Comparison of ENCODE assay signal across 6 cellular contexts in the genomic region with DNA sequence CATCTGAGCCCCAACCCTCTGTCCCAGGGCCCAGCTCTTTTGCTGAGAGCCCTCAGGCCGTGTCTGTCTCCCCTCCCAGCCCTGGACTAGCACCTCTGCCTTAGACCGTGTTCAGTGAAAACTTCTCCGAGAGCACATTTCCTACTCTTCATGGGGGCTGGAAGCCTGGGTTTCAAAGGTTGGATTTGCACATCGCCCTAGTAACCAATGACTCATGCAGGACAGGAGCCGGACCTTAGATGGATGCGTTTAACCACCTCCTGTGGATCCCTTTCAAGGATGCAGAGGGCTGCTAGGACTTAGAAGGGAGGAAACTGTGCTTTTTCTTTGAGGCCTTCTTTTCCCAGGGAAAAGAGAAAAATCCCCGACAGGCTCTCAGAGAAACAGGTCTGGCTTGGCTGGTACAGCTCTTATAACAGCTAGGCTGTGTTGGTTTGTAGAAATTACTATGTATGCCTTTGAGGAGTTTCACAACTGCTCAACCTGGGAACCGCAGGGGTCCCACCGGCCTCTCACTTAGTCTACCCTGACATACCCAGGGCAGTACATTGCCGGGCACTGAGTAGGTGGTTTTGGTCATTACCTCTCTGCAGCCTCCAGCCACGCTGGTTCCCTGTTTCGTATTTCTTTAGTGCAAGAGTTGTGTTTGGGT. TPM values are rescaled to one million over a fixed set of nuclear protein-coding genes. Genes with fewer than 3 reads are reported as not detected.
"Had no signal": no experiment of that assay in that cellular context is flagged by ENCODE, and none has a peak within 500 bp of the region (broad histone marks: within the 10 kb centered on the region; RNA-seq: fewer than 3 reads in every experiment).

No MANE protein-coding gene starts in this region.

RNA-seq across cellular contexts. Expression of gene DPP6, which starts 1.6 kb away (rescaled TPM):
- total RNA-seq: activated CD8-positive, alpha-beta T cell treated with anti-CD3 and anti-CD28 coated beads for 36 hours; activated naive CD8-positive, alpha-beta T cell treated with anti-CD3 and anti-CD28 coated beads for 36 hours; activated T-cell treated with anti-CD3 and anti-CD28 coated beads, Interleukin-2, amount 50 U/mL, for 72 hours; activated T-helper 2 cell treated with anti-CD3 and anti-CD28 coated beads, Interferon-gamma antibody, Interleukin-2, Interleukin-4, amounts not matched to agents 10 μg/mL and 5 μg/mL and 100 μg/mL, durations not matched to agents 14 hours and 24 hours and 36 hours; NCI-H460; PC-9 had no signal
